ENCODE assay signal across 8 cellular contexts in the genomic region with DNA sequence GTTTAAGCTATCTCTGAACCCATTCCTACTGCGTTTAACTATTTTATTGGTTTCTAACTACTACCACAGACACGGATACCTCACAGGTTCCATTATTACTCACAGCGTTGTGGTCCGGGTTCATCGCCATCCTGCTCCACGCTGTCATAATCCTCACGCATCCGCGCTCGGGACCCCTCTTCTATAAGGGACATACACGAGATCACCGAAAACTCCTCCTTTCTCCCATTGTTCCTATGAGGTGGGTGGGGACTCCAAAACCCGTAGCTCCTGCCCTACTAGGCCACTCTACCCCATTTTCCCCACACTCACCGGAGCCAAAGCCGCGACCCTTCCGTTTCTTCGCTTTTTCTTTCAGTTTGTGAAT. TPM values are rescaled to one million over a fixed set of nuclear protein-coding genes. Genes with fewer than 3 reads are reported as not detected.
DNase-seq lines count a peak whose midpoint lies in the region; ATAC-seq and TF ChIP-seq lines count a peak whose summit lies in the region.

No MANE protein-coding gene starts in this region.

- TF ChIP-seq CTCF in Loucy (conservative IDR thresholded peaks at IDR 0.05; ENCODE audit: low read length), result no peak
- TF ChIP-seq CTCF in astrocyte of the cerebellum (IDR thresholded peaks at IDR 0.05; ENCODE audit: low read depth, low read length, missing control alignments), result no peak
- TF ChIP-seq CTCF in tibial nerve (IDR thresholded peaks at IDR 0.05), result no peak

- ATAC-seq in GM18909 (IDR thresholded peaks at IDR 0.05; ENCODE audit: poor library complexity, unreplicated experiment), result peak; percentile 5

- in situ Hi-C loops in astrocyte of the cerebellum (cut with HindIII; ENCODE audit: low sequenced_read_pairs), result no loop called here

- H3K9me3 ChIP-seq in Loucy (ENCODE audit: insufficient read depth, low read depth, low read length), result no peaks in the 10 kb centered on the region
- no peaks in the 10 kb centered on the region for H3K9me3 ChIP-seq in muscle layer of colon (ENCODE audit: low read length)
- no peaks in the 10 kb centered on the region for H3K9me3 ChIP-seq in tibial nerve

- WGBS in tibial nerve, 2 donors, result 1 to 4% methylated on average over 18 of the region's 18 CpGs

- DNase-seq in astrocyte of the cerebellum (ENCODE audit: low read depth), result no peak
- no peak for DNase-seq in tibial nerve (ENCODE audit: low spot score in 2 of 2)
- DNase-seq in dermis blood vessel endothelial cell, result no peak
- no peak for DNase-seq in COLO829 (ENCODE audit: low spot score)
- DNase-seq in amniotic stem cell (lab: John Stamatoyannopoulos, UW), result no peak

- no peak overlapping the region for H2AFZ ChIP-seq in Loucy (ENCODE audit: low read length)

- H3K9ac ChIP-seq in Loucy (ENCODE audit: low read depth, low read length, poor library complexity, severe bottlenecking), result peak overlapping the region; percentile 100
- H3K9ac ChIP-seq in muscle layer of colon (ENCODE audit: low read length), result peak overlapping the region; percentile 78

- H3K36me3 ChIP-seq in Loucy (ENCODE audit: insufficient read depth, low read length) (peaks cover 6% of the 10 kb centered on the region; the same call in 1 of the 2 replicates), muscle layer of colon (ENCODE audit: insufficient read depth, low read length) (peaks cover 8% of the 10 kb centered on the region), tibial nerve (peaks cover 0 to 28% (median 0%) of the 10 kb centered on the region in 3 donors)

- no peaks in the 10 kb centered on the region for H3K9me2 ChIP-seq in Loucy (replicated peaks; ENCODE audit: low read depth, low read length)

- H3F3A ChIP-seq in Loucy (ENCODE audit: low read depth), result 0 out of 2 replicates have a peak, but pooled peaks cover 5% of the 10 kb centered on the region

- TF ChIP-seq EP300 in tibial nerve (IDR thresholded peaks at IDR 0.05), result no peak

- peaks cover 14% of the 10 kb centered on the region for H4K20me1 ChIP-seq in Loucy (ENCODE audit: insufficient read depth, low read length, poor library complexity, severe bottlenecking)

- H3K4me2 ChIP-seq in Loucy (ENCODE audit: low read depth, low read length, poor library complexity, severe bottlenecking), result peak overlapping the region; percentile 94

- no peak for TF ChIP-seq POLR2A in tibial nerve (IDR thresholded peaks at IDR 0.05)

- H3K27me3 ChIP-seq in Loucy (ENCODE audit: insufficient read depth, low read length, poor library complexity, severe bottlenecking) (no peaks in the 10 kb centered on the region), muscle layer of colon (ENCODE audit: control insufficient read depth in 1 of 2, insufficient read depth in 2 of 2, low read length in 2 of 2) (no peaks in the 10 kb centered on the region), tibial nerve (no peaks in the 10 kb centered on the region)

- peaks cover 31% of the 10 kb centered on the region for H3K79me2 ChIP-seq in Loucy (ENCODE audit: insufficient read depth, low read length)

- H3K4me1 ChIP-seq in Loucy (ENCODE audit: insufficient read depth, low read length, poor library complexity, severe bottlenecking), result peaks cover 18% of the 10 kb centered on the region
- H3K4me1 ChIP-seq in muscle layer of colon (ENCODE audit: insufficient read depth, low read length), result peaks cover 16% of the 10 kb centered on the region
- H3K4me1 ChIP-seq in tibial nerve, result peaks cover 0 to 24% (median 18%) of the 10 kb centered on the region in 4 donors

- H3K4me3 ChIP-seq in Loucy (ENCODE audit: low read length, poor library complexity, severe bottlenecking), result peak overlapping the region; percentile 99
- H3K4me3 ChIP-seq in astrocyte of the cerebellum (ENCODE audit: low read depth, low read length), result peak overlapping the region; percentile 89
- H3K4me3 ChIP-seq in muscle layer of colon (ENCODE audit: low read depth in 1 of 2, low read length in 2 of 2), result peak overlapping the region; percentile 75 to 94
- H3K4me3 ChIP-seq in tibial nerve, result peak overlapping the region; percentile 66 to 86 (median 74)

- H3K27ac ChIP-seq in muscle layer of colon (ENCODE audit: low read depth, low read length), result peak overlapping the region; percentile 91
- peak overlapping the region; percentile 92 to 100 (median 97) for H3K27ac ChIP-seq in tibial nerve

RNA-seq across cellular contexts. Expression of a gene that starts 0.6 kb away (rescaled TPM):
- 100 to 1,000 TPM; 113 to 157 (median 129) TPM for total RNA-seq in tibial nerve
- total RNA-seq in dermis blood vessel endothelial cell, result 187 and 192 TPM in 2 replicates

RNA-seq across cellular contexts. Expression of a gene that starts 8.2 kb away (rescaled TPM):
- total RNA-seq in tibial nerve (10 to 100 TPM; 27.9 to 35.2 (median 30.8) TPM), dermis blood vessel endothelial cell (34.0 and 41.4 TPM in 2 replicates)

RNA-seq across cellular contexts. Expression of a gene that starts 16.8 kb away (rescaled TPM):
- total RNA-seq in tibial nerve (10 to 100 TPM; 29.4 to 42.9 (median 39.4) TPM), dermis blood vessel endothelial cell (3.9 and 4.6 TPM in 2 replicates)

RNA-seq across cellular contexts. Expression of a gene that starts 31.1 kb away (rescaled TPM):
- 10 to 100 TPM; 30.8 to 57.1 (median 41.5) TPM for total RNA-seq in tibial nerve
- 21.1 and 29.7 TPM in 2 replicates for total RNA-seq in dermis blood vessel endothelial cell

RNA-seq across cellular contexts. Expression of a gene that starts 37.7 kb away (rescaled TPM):
- total RNA-seq in tibial nerve (1 to 10 TPM in 2 of 4 donors, under 1 TPM in 2; 0.39 to 2.4 (median 1.3) TPM), dermis blood vessel endothelial cell (under 0.01 TPM in 2 replicates)
